In genomic region chr6:33769248-33769821, GRCh38 we compare ENCODE assay signal across 22 cellular contexts. TPM values are rescaled to one million over a fixed set of nuclear protein-coding genes. Genes with fewer than 3 reads are reported as not detected.
DNase-seq lines count a peak whose midpoint lies in the region; ATAC-seq, FAIRE-seq and TF ChIP-seq lines count a peak whose summit lies in the region.
"Had no signal": no experiment of that assay in that cellular context is flagged by ENCODE, and none has a peak within 500 bp of the region (broad histone marks: within the 10 kb centered on the region; RNA-seq: fewer than 3 reads in every experiment).

No MANE protein-coding gene starts in this region.

- H3K4me1 ChIP-seq in H1 (replicated peaks in 1 of 4; ENCODE audit: control insufficient read depth in 3 of 4, insufficient read depth in 4 of 4, low read length in 3 of 4) = peaks cover 10 to 32% (median 21%) of the 10 kb centered on the region in 4 experiments
- peaks cover 36 to 50% (median 39%) of the 10 kb centered on the region in 3 donors for H3K4me1 ChIP-seq in skeletal muscle tissue (ENCODE audit: control insufficient read depth in 3 of 3, insufficient read depth in 3 of 3, low read length in 3 of 3)
- H3K4me1 ChIP-seq: Caco-2 had no signal

- DNase-seq in NCI-H1105 treated with DMSO at 0.1 percent for 48 hours (lab: John Stamatoyannopoulos, UW) (peak; percentile 28), NCI-H1105 (lab: John Stamatoyannopoulos, UW) (no peak), NCI-H524 treated with DMSO at 0.1 percent for 48 hours (lab: John Stamatoyannopoulos, UW) (peak; percentile 75), H1 (ENCODE audit: low read depth in 1 of 2, low spot score in 2 of 2) (no peak), inferior parietal cortex (ENCODE audit: extremely low spot score) (no peak), OCI-M2 (lab: John Stamatoyannopoulos, UW; ENCODE audit: unreplicated experiment) (no peak)

- TF ChIP-seq CTCF in H1 (IDR thresholded peaks at IDR 0.05; ENCODE audit: control extremely low read depth in 1 of 3, insufficient read depth in 1 of 3, low read depth in 1 of 3, low read length in 3 of 3) = no peak

- H3K23me2 ChIP-seq in H1 (ENCODE audit: low read depth, low read length) = no peaks in the 10 kb centered on the region

- H4K20me1 ChIP-seq in H1 (replicated peaks in 1 of 2; ENCODE audit: control insufficient read depth in 1 of 2, insufficient read depth in 2 of 2, low read length in 2 of 2) = peaks cover 0 to 4% of the 10 kb centered on the region in 2 experiments

- H3K79me2 ChIP-seq in H1 (ENCODE audit: control insufficient read depth in 1 of 2, insufficient read depth in 2 of 2, low read length in 2 of 2) = no peaks in the 10 kb centered on the region

- H3K27me3 ChIP-seq in H1 (replicated peaks in 1 of 4; ENCODE audit: control insufficient read depth in 3 of 4, extremely low read depth in 1 of 4, insufficient read depth in 3 of 4, low read length in 3 of 4) (no peaks in the 10 kb centered on the region), skeletal muscle tissue (ENCODE audit: control insufficient read depth in 3 of 3, insufficient read depth in 3 of 3, low read length in 3 of 3) (no peaks in the 10 kb centered on the region)
- H3K27me3 ChIP-seq: heart left ventricle, upper lobe of left lung had no signal

- no peak for TF ChIP-seq RAD21 in H1 (IDR thresholded peaks at IDR 0.05 in 1 of 2, conservative IDR thresholded peaks at IDR 0.05 in 1 of 2; ENCODE audit: low read depth in 2 of 2, low read length in 2 of 2)

- no peak overlapping the region for H3K56ac ChIP-seq in H1 (replicated peaks; ENCODE audit: insufficient read length, low read depth, low read length)

- peaks cover 2 to 19% (median 10%) of the 10 kb centered on the region in 4 experiments; a peak in 5 of 8 replicates for H3K36me3 ChIP-seq in H1 (ENCODE audit: control insufficient read depth in 2 of 4, insufficient read depth in 4 of 4, low read length in 3 of 4)
- peaks cover 12 to 19% (median 19%) of the 10 kb centered on the region in 3 donors for H3K36me3 ChIP-seq in skeletal muscle tissue (ENCODE audit: control insufficient read depth in 3 of 3, insufficient read depth in 3 of 3, low read length in 3 of 3)

- no peak overlapping the region for H3K4me3 ChIP-seq in H1 (ENCODE audit: extremely low read depth in 1 of 4, insufficient read depth in 2 of 4, low read depth in 3 of 4, low read length in 4 of 4)
- H3K4me3 ChIP-seq in skeletal muscle tissue (ENCODE audit: low read length in 3 of 3) = no peak overlapping the region
- H3K4me3 ChIP-seq: heart left ventricle, left ventricle myocardium inferior, upper lobe of left lung had no signal

- H2AFZ ChIP-seq in H1 (ENCODE audit: low read length) = no peak overlapping the region

- H4K91ac ChIP-seq in H1 (replicated peaks; ENCODE audit: insufficient read length, low read length) = peak overlapping the region; percentile 71

- H3K4me2 ChIP-seq in H1 (ENCODE audit: insufficient read depth in 1 of 2, low read depth in 2 of 2, low read length in 2 of 2) = no peak overlapping the region

- no peak overlapping the region; the same call in 1 of the 2 replicates for H4K8ac ChIP-seq in H1 (ENCODE audit: extremely low read depth, insufficient read depth, low read length)

- CTCF ChIA-PET in H1 (lab: Charles Lee; ENCODE audit: partially characterized antibody) = interaction anchor here (0.7 to 14.3 kb wide), 40 partner anchors 10 to 386 kb away, joined by 3 to 157 read pairs (median 8); partner anchors contain the start of genes IP6K3, MLN and UQCC2

- POLR2A ChIA-PET in H1 (lab: Charles Lee; ENCODE audit: partially characterized antibody) = interaction anchor here (0.6 to 9.3 kb wide), 16 partner anchors 8 to 130 kb away, joined by 3 to 101 read pairs (median 4); partner anchors contain the start of genes IP6K3, LEMD2 and UQCC2

- H2BK120ac ChIP-seq in H1 (replicated peaks; ENCODE audit: low read depth, low read length) = peak overlapping the region; percentile 7

- H2AK5ac ChIP-seq in H1 (ENCODE audit: low read depth, low read length) = peak overlapping the region; percentile 77; the same call in 1 of the 2 replicates

- H3K18ac ChIP-seq in H1 (ENCODE audit: extremely low read depth, low read length) = 0 out of 2 replicates have a peak overlapping the region, but pooled peaks have one; percentile 25

- H3K9ac ChIP-seq in H1 (replicated peaks in 1 of 4; ENCODE audit: extremely low read depth in 1 of 4, low read depth in 3 of 4, low read length in 3 of 4) (no peak overlapping the region), skeletal muscle tissue (ENCODE audit: low read depth in 1 of 3, low read length in 3 of 3) (peak overlapping the region in 1 of 3 donors; percentile 74)

- H2BK20ac ChIP-seq in H1 (ENCODE audit: low read length) = 0 out of 2 replicates have a peak overlapping the region, but pooled peaks have one; percentile 56

- H2BK12ac ChIP-seq in H1 (ENCODE audit: low read depth, low read length) = peak overlapping the region; percentile 85

- ATAC-seq in HG03045 (IDR thresholded peaks at IDR 0.05; ENCODE audit: unreplicated experiment) = no peak

- H3K9me3 ChIP-seq in H1 (ENCODE audit: insufficient read depth in 2 of 2, low read depth in 1 of 2, low read length in 1 of 2) (no peaks in the 10 kb centered on the region), skeletal muscle tissue (ENCODE audit: control insufficient read depth in 3 of 3, low read length in 3 of 3) (no peaks in the 10 kb centered on the region)
- H3K9me3 ChIP-seq: Caco-2, left ventricle myocardium inferior, upper lobe of left lung had no signal

- H3K4ac ChIP-seq in H1 (replicated peaks; ENCODE audit: insufficient read length, low read depth, low read length) = no peak overlapping the region

- no peak overlapping the region for H4K5ac ChIP-seq in H1 (ENCODE audit: insufficient read length, low read depth, low read length)

- peak overlapping the region; percentile 88; the same call in 1 of the 2 replicates for H2BK15ac ChIP-seq in H1 (ENCODE audit: low read length)

- H3K27ac ChIP-seq in H1 (ENCODE audit: low read depth, low read length) (no peak overlapping the region), skeletal muscle tissue (ENCODE audit: low read depth, low read length) (peak overlapping the region; percentile 10)
- H3K27ac ChIP-seq: heart left ventricle, left ventricle myocardium inferior had no signal

- TF ChIP-seq EP300 in H1 (IDR thresholded peaks at IDR 0.05; ENCODE audit: borderline replicate concordance in 1 of 2, low read depth in 2 of 2, low read length in 2 of 2) = no peak

- no peak overlapping the region for H3K14ac ChIP-seq in H1 (ENCODE audit: insufficient read length)

- no peak for TF ChIP-seq POLR2A in H1 (IDR thresholded peaks at IDR 0.05; ENCODE audit: control extremely low read depth in 1 of 2, low read depth in 2 of 2, low read length in 2 of 2)

- H3K79me1 ChIP-seq in H1 (ENCODE audit: low read depth, low read length) = no peaks in the 10 kb centered on the region

- no peak overlapping the region for H3K23ac ChIP-seq in H1 (ENCODE audit: insufficient read length)

- no peak for FAIRE-seq in H1 (lab: Jason Lieb, UNC)
- FAIRE-seq: colon had no signal

- H2BK5ac ChIP-seq in H1 (ENCODE audit: low read depth, low read length) = no peak overlapping the region

- 88% methylated on average over 10 of the region's 10 CpGs; no CpG with 5 or more reads in 1 of the 2 experiments for WGBS in H1 (ENCODE audit: extremely low coverage in 1 of 2, insufficient coverage in 1 of 2, insufficient read length in 1 of 2, insufficient replicate concordance in 2 of 2, low coverage in 1 of 2, low lambda C conversion rate in 2 of 2, missing lambda C conversion rate in 1 of 2), 2 experiments

RNA-seq across cellular contexts. Expression of gene LEMD2, which starts 19.6 kb away (rescaled TPM):
- total RNA-seq in H1 (2021; fragmentation: NEBNext Ultra II Directional; extraction: Animal tissue kit (Norgen Biotek cat#: 25700)) = 54.1 and 57.3 TPM in 2 replicates
- polyA plus RNA-seq in H1 (2011; rRNA removed) = 32.7 and 54.9 TPM in 2 replicates
- polyA plus RNA-seq in H1 (2011; cell fraction: cytosol; rRNA removed) = 58.9 TPM
- polyA plus RNA-seq in H1 (2011; cell fraction: nucleus; rRNA removed) = 127 TPM
- 58.7 to 71.6 TPM (median 62.9 TPM) in 4 replicates for polyA plus RNA-seq in H1 (2012, experiment 1 of 2)
- polyA plus RNA-seq in H1 (2012, experiment 2 of 2) = 48.3 TPM
- 44.0 TPM for polyA plus RNA-seq in H1 (2013, experiment 1 of 2)
- polyA plus RNA-seq in H1 (2013, experiment 2 of 2) = 48.2 TPM
- polyA minus RNA-seq in H1 (2011; rRNA and poly(A)+ RNA removed) = 47.6 and 60.5 TPM in 2 replicates
- 36.8 TPM for polyA minus RNA-seq in H1 (2011; cell fraction: cytosol; rRNA and poly(A)+ RNA removed)
- polyA minus RNA-seq in H1 (2011; cell fraction: nucleus; rRNA and poly(A)+ RNA removed) = 82.4 TPM
- total RNA-seq in skeletal muscle tissue = 21.9 TPM

RNA-seq across cellular contexts. Expression of gene IP6K3, which starts 22.6 kb away (rescaled TPM):
- 0.22 and 0.23 TPM in 2 replicates for total RNA-seq in H1 (2021; fragmentation: NEBNext Ultra II Directional; extraction: Animal tissue kit (Norgen Biotek cat#: 25700))
- 0.73 and 0.93 TPM in 2 replicates for polyA plus RNA-seq in H1 (2011; rRNA removed)
- 0.72 TPM for polyA plus RNA-seq in H1 (2011; cell fraction: cytosol; rRNA removed)
- polyA plus RNA-seq in H1 (2011; cell fraction: nucleus; rRNA removed) = 0.80 TPM
- 0.25 to 0.81 TPM (median 0.46 TPM) in 4 replicates for polyA plus RNA-seq in H1 (2012, experiment 1 of 2)
- polyA plus RNA-seq in H1 (2012, experiment 2 of 2) = 0.26 TPM
- 0.14 TPM for polyA plus RNA-seq in H1 (2013, experiment 1 of 2)
- 0.13 TPM for polyA plus RNA-seq in H1 (2013, experiment 2 of 2)
- polyA minus RNA-seq in H1 (2011; rRNA and poly(A)+ RNA removed) = 0.66 and 0.69 TPM in 2 replicates
- not detected for polyA minus RNA-seq in H1 (2011; cell fraction: cytosol; rRNA and poly(A)+ RNA removed)
- 1.00 TPM for polyA minus RNA-seq in H1 (2011; cell fraction: nucleus; rRNA and poly(A)+ RNA removed)
- total RNA-seq in skeletal muscle tissue = 13.6 TPM
- total RNA-seq: activated naive CD4-positive, alpha-beta T cell treated with anti-CD3 and anti-CD28 coated beads, Interleukin-2, amount 50 U/mL, for 72 hours; activated T-cell treated with anti-CD3 and anti-CD28 coated beads, Interleukin-2, amount 50 U/mL, for 72 hours; Daoy; mononuclear cell; pulmonary artery endothelial cell had no signal

RNA-seq across cellular contexts. Expression of gene MLN, which starts 34.5 kb away (rescaled TPM):
- not detected in 2 replicates for total RNA-seq in H1 (2021; fragmentation: NEBNext Ultra II Directional; extraction: Animal tissue kit (Norgen Biotek cat#: 25700))
- 0.31 TPM in 1 of 2 replicates, not detected in the other for polyA plus RNA-seq in H1 (2011; rRNA removed)
- polyA plus RNA-seq in H1 (2011; cell fraction: cytosol; rRNA removed) = not detected
- polyA plus RNA-seq in H1 (2011; cell fraction: nucleus; rRNA removed) = not detected
- not detected in 4 replicates for polyA plus RNA-seq in H1 (2012, experiment 1 of 2)
- not detected for polyA plus RNA-seq in H1 (2012, experiment 2 of 2)
- not detected for polyA plus RNA-seq in H1 (2013, experiment 1 of 2)
- not detected for polyA plus RNA-seq in H1 (2013, experiment 2 of 2)
- not detected in 2 replicates for polyA minus RNA-seq in H1 (2011; rRNA and poly(A)+ RNA removed)
- polyA minus RNA-seq in H1 (2011; cell fraction: cytosol; rRNA and poly(A)+ RNA removed) = not detected
- polyA minus RNA-seq in H1 (2011; cell fraction: nucleus; rRNA and poly(A)+ RNA removed) = not detected
- not detected for total RNA-seq in skeletal muscle tissue
- total RNA-seq: A172; activated naive CD4-positive, alpha-beta T cell treated with anti-CD3 and anti-CD28 coated beads, Interleukin-2, amount 50 U/mL, for 72 hours; activated T-cell treated with anti-CD3 and anti-CD28 coated beads, Interleukin-2, amount 50 U/mL, for 72 hours; Caco-2; Daoy; heart left ventricle; left ventricle myocardium inferior; mononuclear cell; neural crest cell; pulmonary artery endothelial cell; RPMI7951; upper lobe of left lung had no signal
- polyA plus RNA-seq: BJ, heart left ventricle had no signal

RNA-seq across cellular contexts. Expression of gene UQCC2, which starts 57.8 kb away (rescaled TPM):
- 104 and 107 TPM in 2 replicates for total RNA-seq in H1 (2021; fragmentation: NEBNext Ultra II Directional; extraction: Animal tissue kit (Norgen Biotek cat#: 25700))
- polyA plus RNA-seq in H1 (2011; rRNA removed) = 44.1 and 52.1 TPM in 2 replicates
- polyA plus RNA-seq in H1 (2011; cell fraction: cytosol; rRNA removed) = 57.4 TPM
- 62.0 TPM for polyA plus RNA-seq in H1 (2011; cell fraction: nucleus; rRNA removed)
- polyA plus RNA-seq in H1 (2012, experiment 1 of 2) = 117 to 214 TPM (median 170 TPM) in 4 replicates
- 56.3 TPM for polyA plus RNA-seq in H1 (2012, experiment 2 of 2)
- 88.8 TPM for polyA plus RNA-seq in H1 (2013, experiment 1 of 2)
- polyA plus RNA-seq in H1 (2013, experiment 2 of 2) = 97.1 TPM
- 13.7 and 13.9 TPM in 2 replicates for polyA minus RNA-seq in H1 (2011; rRNA and poly(A)+ RNA removed)
- polyA minus RNA-seq in H1 (2011; cell fraction: cytosol; rRNA and poly(A)+ RNA removed) = 12.4 TPM
- 21.4 TPM for polyA minus RNA-seq in H1 (2011; cell fraction: nucleus; rRNA and poly(A)+ RNA removed)
- total RNA-seq in skeletal muscle tissue = 26.1 TPM

Comparison
In these comparisons a context has a peak if more than half of its experiments do, and no peak if none do; other contexts are left out.
1. DNase-seq: peak in NCI-H1105 treated with DMSO at 0.1 percent for 48 hours (single experiment) and NCI-H524 treated with DMSO at 0.1 percent for 48 hours (single experiment); none in NCI-H1105 (single experiment), H1 (0 of 2), inferior parietal cortex (single experiment) and OCI-M2 (single experiment).
2. RNA of gene IP6K3, which starts 22.6 kb away (total RNA-seq): 13.6 TPM in skeletal muscle tissue (single experiment); 0.22 to 0.23 TPM in H1; every median in the first group is over 10 times any median in the second.